In the genomic region with DNA sequence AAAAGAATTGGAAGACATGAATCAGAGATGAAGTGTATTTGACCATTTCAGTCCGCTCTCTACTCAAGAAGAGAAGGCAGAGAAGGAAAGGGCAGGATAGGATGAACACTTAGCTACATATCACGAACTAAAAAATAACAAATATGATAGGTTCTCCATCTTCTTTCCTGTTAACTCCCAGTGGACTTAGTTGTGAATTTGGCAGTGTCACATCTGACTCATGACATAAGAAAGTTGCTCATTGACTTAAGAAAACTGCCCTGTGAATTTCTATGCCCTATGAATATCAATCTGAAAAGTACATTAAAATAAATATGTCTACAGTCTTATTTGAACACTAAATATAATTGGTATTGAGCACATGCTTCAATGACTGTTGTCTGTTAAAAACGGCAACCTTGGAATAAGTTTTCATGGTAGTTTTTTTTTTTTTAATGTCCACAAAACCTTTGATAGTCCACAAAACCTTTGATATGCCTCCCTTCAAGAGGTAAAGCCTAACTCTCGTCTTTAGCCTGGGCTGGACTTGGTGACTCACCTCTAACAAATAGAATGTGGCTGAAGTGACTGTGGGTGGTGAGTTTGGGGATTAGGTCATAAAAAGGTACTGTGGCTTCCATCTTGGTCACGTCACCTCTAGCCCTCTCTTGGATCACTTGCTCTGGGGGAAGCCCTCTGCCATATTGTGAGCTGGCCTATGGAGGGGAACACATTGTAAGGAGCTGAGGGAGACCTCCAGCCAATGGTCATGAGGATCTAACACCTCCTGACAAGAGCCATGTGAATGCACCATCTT, we compare ENCODE assay signal across 2 cellular contexts.
TF ChIP-seq lines count a peak whose summit lies in the region.

No MANE protein-coding gene starts in this region.

TF ChIP-seq in GM23338, 12 proteins besides CTCF, POLR2A, EP300 and RAD21:
- TF ChIP-seq, protein P1, sequence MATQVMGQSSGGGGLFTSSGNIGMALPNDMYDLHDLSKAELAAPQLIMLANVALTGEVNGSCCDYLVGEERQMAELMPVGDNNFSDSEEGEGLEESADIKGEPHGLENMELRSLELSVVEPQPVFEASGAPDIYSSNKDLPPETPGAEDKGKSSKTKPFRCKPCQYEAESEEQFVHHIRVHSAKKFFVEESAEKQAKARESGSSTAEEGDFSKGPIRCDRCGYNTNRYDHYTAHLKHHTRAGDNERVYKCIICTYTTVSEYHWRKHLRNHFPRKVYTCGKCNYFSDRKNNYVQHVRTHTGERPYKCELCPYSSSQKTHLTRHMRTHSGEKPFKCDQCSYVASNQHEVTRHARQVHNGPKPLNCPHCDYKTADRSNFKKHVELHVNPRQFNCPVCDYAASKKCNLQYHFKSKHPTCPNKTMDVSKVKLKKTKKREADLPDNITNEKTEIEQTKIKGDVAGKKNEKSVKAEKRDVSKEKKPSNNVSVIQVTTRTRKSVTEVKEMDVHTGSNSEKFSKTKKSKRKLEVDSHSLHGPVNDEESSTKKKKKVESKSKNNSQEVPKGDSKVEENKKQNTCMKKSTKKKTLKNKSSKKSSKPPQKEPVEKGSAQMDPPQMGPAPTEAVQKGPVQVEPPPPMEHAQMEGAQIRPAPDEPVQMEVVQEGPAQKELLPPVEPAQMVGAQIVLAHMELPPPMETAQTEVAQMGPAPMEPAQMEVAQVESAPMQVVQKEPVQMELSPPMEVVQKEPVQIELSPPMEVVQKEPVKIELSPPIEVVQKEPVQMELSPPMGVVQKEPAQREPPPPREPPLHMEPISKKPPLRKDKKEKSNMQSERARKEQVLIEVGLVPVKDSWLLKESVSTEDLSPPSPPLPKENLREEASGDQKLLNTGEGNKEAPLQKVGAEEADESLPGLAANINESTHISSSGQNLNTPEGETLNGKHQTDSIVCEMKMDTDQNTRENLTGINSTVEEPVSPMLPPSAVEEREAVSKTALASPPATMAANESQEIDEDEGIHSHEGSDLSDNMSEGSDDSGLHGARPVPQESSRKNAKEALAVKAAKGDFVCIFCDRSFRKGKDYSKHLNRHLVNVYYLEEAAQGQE (IDR thresholded peaks at IDR 0.05; ENCODE audit: unreplicated experiment): no peak

TF ChIP-seq in endothelial cell of umbilical vein, 7 proteins besides CTCF, POLR2A, EP300 and RAD21:
- no peak for TF ChIP-seq JUN (IDR thresholded peaks at IDR 0.05; ENCODE audit: borderline replicate concordance, insufficient read depth, insufficient read length, low read depth)
- TF ChIP-seq EZH2 (IDR thresholded peaks at IDR 0.05; ENCODE audit: borderline replicate concordance, low read depth, low read length, severe bottlenecking): no peak
- no peak for TF ChIP-seq GATA2 (IDR thresholded peaks at IDR 0.05; ENCODE audit: insufficient read depth, insufficient read length, low read depth, low read length)
- TF ChIP-seq POLR2AphosphoS5 (IDR thresholded peaks at IDR 0.05; ENCODE audit: insufficient read depth, low read depth, low read length): no peak
- TF ChIP-seq MAX (IDR thresholded peaks at IDR 0.05; ENCODE audit: insufficient read depth, insufficient read length): no peak
- TF ChIP-seq MYC (IDR thresholded peaks at IDR 0.05; ENCODE audit: low read depth, low read length): no peak
- TF ChIP-seq FOS (IDR thresholded peaks at IDR 0.05; ENCODE audit: borderline replicate concordance, insufficient read depth, low read length): no peak
